14 cellular contexts compared by ENCODE assay signal in genomic region chr2:100394111-100394641, GRCh38. TPM values are rescaled to one million over a fixed set of nuclear protein-coding genes. Genes with fewer than 3 reads are reported as not detected.
A peak's percentile ranks its signal among the peaks of the same experiment; 100 is the strongest.
DNase-seq lines count a peak whose midpoint lies in the region; ATAC-seq, FAIRE-seq and TF ChIP-seq lines count a peak whose summit lies in the region.
"Had no signal": no experiment of that assay in that cellular context is flagged by ENCODE, and none has a peak within 500 bp of the region (broad histone marks: within the 10 kb centered on the region; RNA-seq: fewer than 3 reads in every experiment).

No MANE protein-coding gene starts in this region.

- H3K9ac ChIP-seq in SU-DHL-6 (ENCODE audit: low read length) (0 out of 2 replicates have a peak overlapping the region, but pooled peaks have one; percentile 23), mesendoderm (ENCODE audit: low read length) (no peak overlapping the region)

- H3K4me2 ChIP-seq in DOHH2 (ENCODE audit: low read length), result peak overlapping the region; percentile 67
- H3K4me2 ChIP-seq in SU-DHL-6 (ENCODE audit: low read depth, low read length, poor library complexity, severe bottlenecking), result peak overlapping the region; percentile 51
- H3K4me2 ChIP-seq in mesendoderm (ENCODE audit: low read length), result no peak overlapping the region

- ATAC-seq in HG02870 (IDR thresholded peaks at IDR 0.05; ENCODE audit: unreplicated experiment), result peak; percentile 36

- H2BK15ac ChIP-seq in mesendoderm (replicated peaks; ENCODE audit: low read depth), result no peak overlapping the region

- no peaks in the 10 kb centered on the region for H3K79me2 ChIP-seq in DOHH2 (ENCODE audit: control insufficient read depth, low read length)
- H3K79me2 ChIP-seq in SU-DHL-6 (ENCODE audit: insufficient read depth, low read length), result no peaks in the 10 kb centered on the region
- H3K79me2 ChIP-seq in mesendoderm (ENCODE audit: control insufficient read depth, insufficient read depth, low read length), result no peaks in the 10 kb centered on the region

- H2AFZ ChIP-seq in SU-DHL-6 (ENCODE audit: low read depth, low read length, severe bottlenecking), result no peak overlapping the region

- H4K8ac ChIP-seq in mesendoderm (ENCODE audit: low read depth, low read length), result no peak overlapping the region

- H3F3A ChIP-seq in DOHH2 (ENCODE audit: control insufficient read depth, insufficient read depth) (no peaks in the 10 kb centered on the region), SU-DHL-6 (ENCODE audit: insufficient read depth) (0 out of 2 replicates have a peak, but pooled peaks cover 6% of the 10 kb centered on the region)

- peaks cover 27% of the 10 kb centered on the region for H3K4me1 ChIP-seq in DOHH2 (ENCODE audit: control insufficient read depth, low read length)
- H3K4me1 ChIP-seq in mesendoderm (ENCODE audit: control insufficient read depth, low read depth, low read length), result no peaks in the 10 kb centered on the region

- no peak overlapping the region for H2AK5ac ChIP-seq in mesendoderm (ENCODE audit: low read length)

- DNase-seq in GM19239 (ENCODE audit: insufficient read length, low spot score), result no peak
- no peak for DNase-seq in GOT3 (lab: John Stamatoyannopoulos, UW)
- DNase-seq in dermis blood vessel endothelial cell, result no peak
- DNase-seq in mesendoderm, result no peak
- DNase-seq in hepatic stellate cell (ENCODE audit: low spot score), result no peak
- DNase-seq: activated CD4-positive, alpha-beta T cell treated with anti-CD3 and anti-CD28 coated beads, Interleukin-2, amount 50 U/mL, for 4 hours; Kasumi-1; mesenchymal stem cell had no signal

- peak; percentile 69 for FAIRE-seq in GM19239 (lab: Jason Lieb, UNC)
- FAIRE-seq: astrocyte, RCC 7860 had no signal

- H4K5ac ChIP-seq in mesendoderm (ENCODE audit: low read length), result no peak overlapping the region

- peak overlapping the region; percentile 46; the same call in 1 of the 2 replicates for H3K4me3 ChIP-seq in DOHH2 (ENCODE audit: low read length)
- H3K4me3 ChIP-seq in SU-DHL-6 (ENCODE audit: insufficient read depth, low read length, poor library complexity, severe bottlenecking), result no peak overlapping the region
- no peak overlapping the region for H3K4me3 ChIP-seq in mesendoderm (ENCODE audit: low read length)

- H4K20me1 ChIP-seq in DOHH2 (ENCODE audit: control insufficient read depth, insufficient read depth, low read depth, low read length) (no peaks in the 10 kb centered on the region), SU-DHL-6 (ENCODE audit: low read depth, low read length) (no peaks in the 10 kb centered on the region)

- H3K18ac ChIP-seq in mesendoderm (ENCODE audit: low read length), result no peak overlapping the region

- H2BK5ac ChIP-seq in mesendoderm (ENCODE audit: low read length), result no peak overlapping the region

- H3K4ac ChIP-seq in mesendoderm (ENCODE audit: low read depth, low read length), result no peak overlapping the region

- no peaks in the 10 kb centered on the region for H3K27me3 ChIP-seq in DOHH2 (ENCODE audit: control insufficient read depth, low read length)
- H3K27me3 ChIP-seq in SU-DHL-6 (ENCODE audit: low read length), result no peaks in the 10 kb centered on the region
- no peaks in the 10 kb centered on the region for H3K27me3 ChIP-seq in mesendoderm (ENCODE audit: insufficient read depth, low read length, poor library complexity)

- H3K36me3 ChIP-seq in DOHH2 (ENCODE audit: control insufficient read depth, low read length), result peaks cover 24% of the 10 kb centered on the region
- no peaks in the 10 kb centered on the region for H3K36me3 ChIP-seq in SU-DHL-6 (ENCODE audit: low read length)
- H3K36me3 ChIP-seq in mesendoderm (ENCODE audit: control insufficient read depth, insufficient read depth, low read length), result peaks cover 3% of the 10 kb centered on the region

- H3K79me1 ChIP-seq in mesendoderm (ENCODE audit: low read length), result no peaks in the 10 kb centered on the region

- H2BK120ac ChIP-seq in mesendoderm (ENCODE audit: low read depth, low read length), result no peak overlapping the region

- H3K27ac ChIP-seq in DOHH2 (ENCODE audit: low read depth, low read length) (0 out of 2 replicates have a peak overlapping the region, but pooled peaks have one; percentile 21), SU-DHL-6 (ENCODE audit: low read depth, low read length) (peak overlapping the region; percentile 71), mesendoderm (ENCODE audit: low read depth, low read length) (no peak overlapping the region)
- H3K27ac ChIP-seq: C4-2B had no signal

- H3K9me3 ChIP-seq in DOHH2 (ENCODE audit: control insufficient read depth, insufficient read depth, low read length) (no peaks in the 10 kb centered on the region), SU-DHL-6 (ENCODE audit: insufficient read depth, low read length) (no peaks in the 10 kb centered on the region)

- no peak overlapping the region for H3K56ac ChIP-seq in mesendoderm (ENCODE audit: low read length)

- no peak overlapping the region for H3K23ac ChIP-seq in mesendoderm (ENCODE audit: low read length)

- TF ChIP-seq CTCF in DOHH2 (IDR thresholded peaks at IDR 0.05; ENCODE audit: low read depth, low read length, poor library complexity, severe bottlenecking), result no peak
- no peak for TF ChIP-seq CTCF in SU-DHL-6 (IDR thresholded peaks at IDR 0.05; ENCODE audit: insufficient read depth, low read length, poor library complexity, severe bottlenecking)

- no CpG with 5 or more reads among the region's 12 CpGs for WGBS in mesendoderm (ENCODE audit: extremely low coverage, insufficient coverage, low lambda C conversion rate)

- H3K9me2 ChIP-seq in DOHH2 (replicated peaks; ENCODE audit: control insufficient read depth, low read length) (no peaks in the 10 kb centered on the region), SU-DHL-6 (replicated peaks; ENCODE audit: insufficient read depth, low read length) (no peaks in the 10 kb centered on the region)

RNA-seq across cellular contexts. Expression of gene CHST10, which starts 23.3 kb away (rescaled TPM):
- 12.2 and 12.6 TPM in 2 replicates for total RNA-seq in dermis blood vessel endothelial cell
- 14.5 TPM for polyA plus RNA-seq in mesendoderm (2013, experiment 1 of 2)
- polyA plus RNA-seq in mesendoderm (2013, experiment 2 of 2), result 14.4 TPM
